ENCODE assay signal across 27 cellular contexts in the genomic region with DNA sequence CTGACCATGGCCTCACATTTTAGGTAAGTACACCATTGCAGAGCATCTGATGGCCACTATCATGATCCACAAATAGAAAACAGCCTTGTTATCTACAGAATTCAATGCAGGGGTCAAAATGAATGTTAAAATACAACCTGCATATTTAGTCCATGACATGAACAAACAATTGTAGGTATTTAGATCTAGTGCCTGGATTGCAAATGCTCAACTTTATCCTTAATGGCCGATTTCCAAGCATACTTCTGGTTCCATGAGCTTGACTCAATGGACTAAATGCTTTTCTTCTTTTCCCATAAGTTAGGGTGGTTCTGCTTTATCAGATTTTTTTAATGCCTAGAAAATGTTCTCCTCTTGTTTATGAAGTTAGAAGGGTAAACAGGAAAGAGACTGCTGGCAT.
"Had no signal": no experiment of that assay in that cellular context is flagged by ENCODE, and none has a peak within 500 bp of the region (broad histone marks: within the 10 kb centered on the region; RNA-seq: fewer than 3 reads in every experiment).

No MANE protein-coding gene starts in this region.

- H3K4me1 Mint-ChIP-seq: stimulated activated effector memory CD8-positive, alpha-beta T cell treated with anti-CD3 and anti-CD28 coated beads, Interleukin-12 subunit alpha, Interleukin-12 subunit beta, amount 100 ng/mL, for 72 hours; stimulated activated memory B cell treated with anti-CD40 and anti-IgM and Interleukin-4, amounts not matched to agents 10 μg/mL and 1 μg/mL and 100 μg/mL, for 72 hours; stimulated activated naive CD8-positive, alpha-beta T cell treated with anti-CD3 and anti-CD28 coated beads, Interleukin-15, amount 100 ng/mL, for 72 hours had no signal

- H3K4me3 ChIP-seq: stomach, suprapubic skin, testis, thoracic aorta, thyroid gland, tibial artery, tibial nerve, transverse colon, upper lobe of left lung, upper lobe of right lung, uterus, vagina had no signal

- H3K4me3 Mint-ChIP-seq: stimulated activated effector memory CD8-positive, alpha-beta T cell treated with anti-CD3 and anti-CD28 coated beads, Interleukin-12 subunit alpha, Interleukin-12 subunit beta, amount 100 ng/mL, for 72 hours; stimulated activated memory B cell treated with anti-CD40 and anti-IgM and Interleukin-4, amounts not matched to agents 10 μg/mL and 1 μg/mL and 100 μg/mL, for 72 hours; stimulated activated naive CD8-positive, alpha-beta T cell treated with anti-CD3 and anti-CD28 coated beads, Interleukin-15, amount 100 ng/mL, for 72 hours; stimulated activated naive CD8-positive, alpha-beta T cell treated with anti-CD3 and anti-CD28 coated beads, Interleukin-15, Interleukin-2, amounts not matched to agents 100 ng/mL and 50 ng/mL, for 24 hours; type B pancreatic cell had no signal

- ATAC-seq: stimulated activated effector memory CD8-positive, alpha-beta T cell treated with anti-CD3 and anti-CD28 coated beads, Interleukin-12 subunit alpha, Interleukin-12 subunit beta, amount 100 ng/mL, for 72 hours; stimulated activated memory B cell treated with anti-CD40 and anti-IgM and Interleukin-4, amounts not matched to agents 10 μg/mL and 1 μg/mL and 100 μg/mL, for 72 hours; stimulated activated naive CD8-positive, alpha-beta T cell treated with anti-CD3 and anti-CD28 coated beads, Interleukin-15, amount 100 ng/mL, for 72 hours; stimulated activated naive CD8-positive, alpha-beta T cell treated with anti-CD3 and anti-CD28 coated beads, Interleukin-15, Interleukin-2, amounts not matched to agents 100 U/mL and 50 U/mL, for 24 hours; upper lobe of right lung had no signal

- H3K27me3 ChIP-seq: stomach, suprapubic skin, testis, thyroid gland, tibial artery, tibial nerve, transverse colon, upper lobe of left lung, upper lobe of right lung, uterus, vagina had no signal

- H3K27ac ChIP-seq: stomach, suprapubic skin, testis, thoracic aorta, thyroid gland, tibial artery, transverse colon, upper lobe of left lung, upper lobe of right lung, uterus, vagina had no signal

- H3K27ac Mint-ChIP-seq: stimulated activated effector memory CD8-positive, alpha-beta T cell treated with anti-CD3 and anti-CD28 coated beads, Interleukin-12 subunit alpha, Interleukin-12 subunit beta, amount 100 ng/mL, for 72 hours; stimulated activated memory B cell treated with anti-CD40 and anti-IgM and Interleukin-4, amounts not matched to agents 10 μg/mL and 1 μg/mL and 100 μg/mL, for 72 hours; stimulated activated naive CD8-positive, alpha-beta T cell treated with anti-CD3 and anti-CD28 coated beads, Interleukin-15, amount 100 ng/mL, for 72 hours; stimulated activated naive CD8-positive, alpha-beta T cell treated with anti-CD3 and anti-CD28 coated beads, Interleukin-15, Interleukin-2, amounts not matched to agents 100 ng/mL and 50 ng/mL, for 24 hours; type B pancreatic cell had no signal

- H3K36me3 Mint-ChIP-seq: stimulated activated effector memory CD8-positive, alpha-beta T cell treated with anti-CD3 and anti-CD28 coated beads, Interleukin-12 subunit alpha, Interleukin-12 subunit beta, amount 100 ng/mL, for 72 hours; stimulated activated memory B cell treated with anti-CD40 and anti-IgM and Interleukin-4, amounts not matched to agents 10 μg/mL and 1 μg/mL and 100 μg/mL, for 72 hours; type B pancreatic cell had no signal

- H3K9me3 ChIP-seq: stomach, suprapubic skin, testis, thoracic aorta, thyroid gland, tibial artery, tibial nerve, transverse colon, upper lobe of left lung, upper lobe of right lung, uterus, vagina had no signal

- H3K4me1 ChIP-seq: stomach, suprapubic skin, testis, tibial nerve, transverse colon, uterus had no signal

- H3K9me3 Mint-ChIP-seq: stimulated activated effector memory CD8-positive, alpha-beta T cell treated with anti-CD3 and anti-CD28 coated beads, Interleukin-12 subunit alpha, Interleukin-12 subunit beta, amount 100 ng/mL, for 72 hours; stimulated activated memory B cell treated with anti-CD40 and anti-IgM and Interleukin-4, amounts not matched to agents 10 μg/mL and 1 μg/mL and 100 μg/mL, for 72 hours; stimulated activated naive CD8-positive, alpha-beta T cell treated with anti-CD3 and anti-CD28 coated beads, Interleukin-15, amount 100 ng/mL, for 72 hours; stimulated activated naive CD8-positive, alpha-beta T cell treated with anti-CD3 and anti-CD28 coated beads, Interleukin-15, Interleukin-2, amounts not matched to agents 100 ng/mL and 50 ng/mL, for 24 hours; type B pancreatic cell had no signal

- H3K36me3 ChIP-seq: stomach, suprapubic skin, thoracic aorta, thyroid gland, tibial artery, tibial nerve, transverse colon, upper lobe of left lung, upper lobe of right lung, uterus, vagina had no signal

- DNase-seq: stimulated activated CD4-positive, alpha-beta T cell treated with anti-CD3 and anti-CD28 coated beads, Interleukin-2, amount 100 ng/mL, for 24 hours; stimulated activated CD4-positive, alpha-beta T cell treated with anti-CD3 and anti-CD28 coated beads, Interleukin-2, amount 100 ng/mL, for 48 hours; stimulated activated CD4-positive, alpha-beta T cell treated with anti-CD3 and anti-CD28 coated beads, Interleukin-4, amount 100 ng/mL, for 1 hour; stimulated activated CD4-positive, alpha-beta T cell treated with anti-CD3 and anti-CD28 coated beads, Interleukin-4, amount 100 ng/mL, for 24 hours; stimulated activated CD4-positive, alpha-beta T cell treated with anti-CD3 and anti-CD28 coated beads, Interleukin-4, amount 100 ng/mL, for 4 hours; stimulated activated CD8-positive, alpha-beta memory T cell treated with anti-CD3 and anti-CD28 coated beads, Interleukin-4, amount 100 ng/mL, for 48 hours; stimulated activated naive CD4-positive, alpha-beta T cell; stimulated activated naive CD4-positive, alpha-beta T cell treated with Interleukin-2 at 50 U/mL for 16 hours; stimulated activated naive CD8-positive, alpha-beta T cell treated with anti-CD3 and anti-CD28 coated beads, Interleukin-15, amount 100 ng/mL, for 72 hours; stimulated activated naive CD8-positive, alpha-beta T cell treated with anti-CD3 and anti-CD28 coated beads, Interleukin-15, Interleukin-2, amounts not matched to agents 100 U/mL and 50 U/mL, for 24 hours; stomach; substantia nigra; testis; thyroid gland; tibial artery; transverse colon; upper lobe of left lung; upper lobe of right lung; uterus had no signal
